9 cellular contexts compared by ENCODE assay signal in genomic region chr14:23577004-23577681, GRCh38. TPM values are rescaled to one million over a fixed set of nuclear protein-coding genes. Genes with fewer than 3 reads are reported as not detected.
DNase-seq lines count a peak whose midpoint lies in the region; ATAC-seq and TF ChIP-seq lines count a peak whose summit lies in the region.
"Had no signal": no experiment of that assay in that cellular context is flagged by ENCODE, and none has a peak within 500 bp of the region (broad histone marks: within the 10 kb centered on the region; RNA-seq: fewer than 3 reads in every experiment).

No MANE protein-coding gene starts in this region.

- no peak for TF ChIP-seq POLR2A in esophagus squamous epithelium (IDR thresholded peaks at IDR 0.05)

- peak overlapping the region in 2 of 8 donors; percentile 67 to 94 for H3K27ac Mint-ChIP-seq in CD8-positive, alpha-beta memory T cell

- DNase-seq in CD8-positive, alpha-beta memory T cell, result no peak
- DNase-seq in NCI-H2227 (lab: John Stamatoyannopoulos, UW; ENCODE audit: unreplicated experiment) (peak; percentile 78), esophagus squamous epithelium (lab: John Stamatoyannopoulos, UW) (no peak), pons (ENCODE audit: low spot score) (no peak)
- DNase-seq: MG63 had no signal

- peaks cover 39 to 65% of the 10 kb centered on the region in 2 donors for H3K27me3 Mint-ChIP-seq in CD8-positive, alpha-beta memory T cell

- H3K4me1 Mint-ChIP-seq in CD8-positive, alpha-beta memory T cell, result peaks cover 8 to 25% (median 12%) of the 10 kb centered on the region in 3 donors

- peaks cover 18% of the 10 kb centered on the region for H3K27me3 ChIP-seq in CD8-positive, alpha-beta memory T cell (ENCODE audit: insufficient read depth, low read length, poor library complexity, severe bottlenecking)
- H3K27me3 ChIP-seq in esophagus squamous epithelium (peaks cover 13 to 87% (median 21%) of the 10 kb centered on the region in 4 donors), neuron (ENCODE audit: insufficient read depth, low read length) (peaks cover 51% of the 10 kb centered on the region)
- H3K27me3 ChIP-seq: MG63 had no signal

- H3K36me3 ChIP-seq in CD8-positive, alpha-beta memory T cell (ENCODE audit: insufficient read depth, low read length), result no peaks in the 10 kb centered on the region
- no peaks in the 10 kb centered on the region for H3K36me3 ChIP-seq in esophagus squamous epithelium
- H3K36me3 ChIP-seq in neuron (ENCODE audit: insufficient read depth, low read length), result no peaks in the 10 kb centered on the region
- H3K36me3 ChIP-seq: MG63 had no signal

- CTCF ChIA-PET in CD8-positive, alpha-beta memory T cell (lab: Charles Lee), result no interaction called here

- H3K36me3 Mint-ChIP-seq in CD8-positive, alpha-beta memory T cell, result peaks cover 0 to 3% (median 0%) of the 10 kb centered on the region in 3 donors

- ATAC-seq in GM21619 (IDR thresholded peaks at IDR 0.05; ENCODE audit: unreplicated experiment), result no peak
- no peak for ATAC-seq in GM18520 (IDR thresholded peaks at IDR 0.05; ENCODE audit: unreplicated experiment)
- no peak for ATAC-seq in GM18511 (IDR thresholded peaks at IDR 0.05; ENCODE audit: unreplicated experiment)

- WGBS in esophagus squamous epithelium, 2 donors, result 5 to 15% methylated on average over 12 to 13 of the region's 67 CpGs

- H3K9me3 ChIP-seq in CD8-positive, alpha-beta memory T cell (ENCODE audit: low read length), result no peaks in the 10 kb centered on the region
- H3K9me3 ChIP-seq in esophagus squamous epithelium, result no peaks in the 10 kb centered on the region
- H3K9me3 ChIP-seq in neuron (ENCODE audit: low read length), result peaks cover 6% of the 10 kb centered on the region
- H3K9me3 ChIP-seq: MG63 had no signal

- POLR2A ChIA-PET in CD8-positive, alpha-beta memory T cell (lab: Charles Lee), result no interaction called here

- H3K4me3 ChIP-seq in CD8-positive, alpha-beta memory T cell (ENCODE audit: low read length), result no peak overlapping the region
- H3K4me3 ChIP-seq in esophagus squamous epithelium (peak overlapping the region in 3 of 4 donors; percentile 8 to 59 (median 26)), neuron (ENCODE audit: low read length) (peak overlapping the region; percentile 51)
- H3K4me3 ChIP-seq: MG63 had no signal

- H3K9me3 Mint-ChIP-seq in CD8-positive, alpha-beta memory T cell, result peaks cover 0 to 3% (median 0%) of the 10 kb centered on the region in 5 donors

- intact Hi-C loops in esophagus squamous epithelium (cut with DNase I), result no loop called here

- H3K4me3 Mint-ChIP-seq in CD8-positive, alpha-beta memory T cell, result peak overlapping the region in 6 of 7 donors; percentile 11 to 82 (median 57)

- peak overlapping the region; percentile 22 for H2AFZ ChIP-seq in neuron (ENCODE audit: low read depth, low read length)

- peaks cover 5% of the 10 kb centered on the region for H3K4me1 ChIP-seq in CD8-positive, alpha-beta memory T cell (ENCODE audit: insufficient read depth, low read length)
- H3K4me1 ChIP-seq in esophagus squamous epithelium (peaks cover 14 to 34% (median 18%) of the 10 kb centered on the region in 3 donors), neuron (ENCODE audit: insufficient read depth, low read length) (peaks cover 21% of the 10 kb centered on the region)

- TF ChIP-seq CTCF in esophagus squamous epithelium (IDR thresholded peaks at IDR 0.05), result no peak

- no peak overlapping the region for H3K27ac ChIP-seq in CD8-positive, alpha-beta memory T cell (ENCODE audit: low read depth, low read length)
- H3K27ac ChIP-seq in esophagus squamous epithelium, result no peak overlapping the region

RNA-seq across cellular contexts. Expression of gene JPH4, which starts 1.4 kb away (rescaled TPM):
- total RNA-seq in CD8-positive, alpha-beta memory T cell, result 1 to 10 TPM; 1.8 TPM
- not detected for polyA plus RNA-seq in CD8-positive, alpha-beta memory T cell
- total RNA-seq in esophagus squamous epithelium, result 1 to 10 TPM in 1 of 4 donors, under 1 TPM in 1, not detected in 2; 0.21 to 2.7 TPM

RNA-seq across cellular contexts. Expression of gene AP1G2, which starts 9.6 kb away (rescaled TPM):
- total RNA-seq in CD8-positive, alpha-beta memory T cell, result 100 to 1,000 TPM; 152 to 154 TPM
- polyA plus RNA-seq in CD8-positive, alpha-beta memory T cell, result 80.8 TPM
- 100 to 1,000 TPM in 1 of 4 donors, 10 to 100 TPM in 3; 58.0 to 116 (median 68.6) TPM for total RNA-seq in esophagus squamous epithelium

RNA-seq across cellular contexts. Expression of gene THTPA, which starts 21.1 kb away (rescaled TPM):
- total RNA-seq in CD8-positive, alpha-beta memory T cell, result 10 to 100 TPM; 13.4 TPM
- 10.7 TPM for polyA plus RNA-seq in CD8-positive, alpha-beta memory T cell
- total RNA-seq in esophagus squamous epithelium, result 10 to 100 TPM in 3 of 4 donors, 1 to 10 TPM in 1; 8.1 to 15.1 (median 13.8) TPM

RNA-seq across cellular contexts. Expression of gene ZFHX2, which starts 25.6 kb away (rescaled TPM):
- 1 to 10 TPM; 2.4 to 2.5 TPM for total RNA-seq in CD8-positive, alpha-beta memory T cell
- polyA plus RNA-seq in CD8-positive, alpha-beta memory T cell, result not detected
- under 1 TPM; under 0.01 to 0.42 (median 0.20) TPM for total RNA-seq in esophagus squamous epithelium

RNA-seq across cellular contexts. Expression of gene DHRS2, which starts 59.0 kb away (rescaled TPM):
- total RNA-seq in CD8-positive, alpha-beta memory T cell, result 1 to 10 TPM; 3.0 to 3.1 TPM
- polyA plus RNA-seq in CD8-positive, alpha-beta memory T cell, result not detected
- under 1 TPM in 2 of 4 donors, not detected in 2; 0.19 to 0.31 TPM for total RNA-seq in esophagus squamous epithelium
